ENCODE assay signal across 11 cellular contexts in genomic region chr19:36152886-36153525, GRCh38. TPM values are rescaled to one million over a fixed set of nuclear protein-coding genes. Genes with fewer than 3 reads are reported as not detected.
A peak's percentile ranks its signal among the peaks of the same experiment; 100 is the strongest.
DNase-seq lines count a peak whose midpoint lies in the region; ATAC-seq and TF ChIP-seq lines count a peak whose summit lies in the region.
"Had no signal": no experiment of that assay in that cellular context is flagged by ENCODE, and none has a peak within 500 bp of the region (broad histone marks: within the 10 kb centered on the region; RNA-seq: fewer than 3 reads in every experiment).

No MANE protein-coding gene starts in this region.

- H3K27me3 Mint-ChIP-seq in activated T-helper 17 cell treated with anti-CD3 and anti-CD28 coated beads, Interleukin-2, amount 50 U/mL, for 72 hours, result no peaks in the 10 kb centered on the region

- no peaks in the 10 kb centered on the region for H3K79me2 ChIP-seq in OCI-LY7 (ENCODE audit: insufficient read depth, low read depth, low read length)

- H3K4me3 ChIP-seq in foreskin fibroblast (ENCODE audit: low read depth in 1 of 2, low read length in 2 of 2) (peak overlapping the region; percentile 66 to 69), sigmoid colon (peak overlapping the region; percentile 41 to 79 (median 58)), OCI-LY7 (ENCODE audit: low read depth, low read length, poor library complexity, severe bottlenecking) (no peak overlapping the region)
- H3K4me3 ChIP-seq: cardiac muscle cell had no signal

- POLR2A ChIA-PET in GM10248 (lab: Yijun Ruan, JAX), result no interaction called here
- POLR2A ChIA-PET in OCI-LY7 (lab: Charles Lee), result no interaction called here

- H2AFZ ChIP-seq in OCI-LY7 (ENCODE audit: low read length), result no peak overlapping the region

- H3K9me3 ChIP-seq in sigmoid colon (no peaks in the 10 kb centered on the region), OCI-LY7 (ENCODE audit: low read length) (no peaks in the 10 kb centered on the region)

- TF ChIP-seq CTCF in foreskin fibroblast (IDR thresholded peaks at IDR 0.05; ENCODE audit: low read depth, low read length) (no peak), sigmoid colon (IDR thresholded peaks at IDR 0.05) (no peak), GM10248 (IDR thresholded peaks at IDR 0.05; ENCODE audit: control extremely low read depth, extremely low read depth, low read depth, missing control alignments) (no peak), OCI-LY7 (conservative IDR thresholded peaks at IDR 0.05; ENCODE audit: low read length) (no peak)

- H3K36me3 Mint-ChIP-seq in activated T-helper 17 cell treated with anti-CD3 and anti-CD28 coated beads, Interleukin-2, amount 50 U/mL, for 72 hours (ENCODE audit: low read depth), result peaks cover 34% of the 10 kb centered on the region

- peaks cover 0 to 27% (median 17%) of the 10 kb centered on the region in 4 donors for H3K36me3 ChIP-seq in sigmoid colon
- H3K36me3 ChIP-seq in OCI-LY7 (ENCODE audit: insufficient read depth, low read length), result peaks cover 28% of the 10 kb centered on the region; the same call in 1 of the 2 replicates

- CTCF ChIA-PET in GM10248 (lab: Yijun Ruan, JAX) (interaction anchor here (1.0 to 2.3 kb wide), 5 partner anchors 13 to 92 kb away, joined by 3 to 8 read pairs (median 3); partner anchors contain the start of gene CAPNS1), OCI-LY7 (lab: Charles Lee; ENCODE audit: unreplicated experiment) (no interaction called here)

- no peak overlapping the region for H3K4me2 ChIP-seq in OCI-LY7 (ENCODE audit: low read length)
- H3K4me2 ChIP-seq: KMS-11 had no signal

- no TSS peak for BruUV-seq in OCI-LY7 (replicated peaks; lab: Mats Ljungman, UMichigan)

- 86 to 91% methylated on average over 12 of the region's 12 CpGs for WGBS in sigmoid colon, 2 donors

- no peak overlapping the region for H3K4me3 Mint-ChIP-seq in activated T-helper 17 cell treated with anti-CD3 and anti-CD28 coated beads, Interleukin-2, amount 50 U/mL, for 72 hours

- no peaks in the 10 kb centered on the region for H3K27me3 ChIP-seq in sigmoid colon
- H3K27me3 ChIP-seq: cardiac muscle cell had no signal

- no peaks in the 10 kb centered on the region for H3K9me3 Mint-ChIP-seq in activated T-helper 17 cell treated with anti-CD3 and anti-CD28 coated beads, Interleukin-2, amount 50 U/mL, for 72 hours

- H3K4me1 Mint-ChIP-seq in activated T-helper 17 cell treated with anti-CD3 and anti-CD28 coated beads, Interleukin-2, amount 50 U/mL, for 72 hours, result peaks cover 10% of the 10 kb centered on the region

- peak; percentile 6 for DNase-seq in HCEC 1CT
- DNase-seq in foreskin fibroblast, result no peak
- DNase-seq in sigmoid colon, result no peak
- no peak for DNase-seq in GM10248 (ENCODE audit: extremely low spot score)
- DNase-seq in OCI-LY7 (ENCODE audit: low spot score), result no peak
- DNase-seq: NCI-H446, T-helper 1 cell had no signal

- intact Hi-C loops in sigmoid colon (cut with DNase I) (loop anchor here (1.0 kb wide), 1 partner anchor 13 kb away; the partner anchor contains the start of gene CAPNS1), OCI-LY7 (cut with micrococcal nuclease; ENCODE audit: unreplicated experiment) (no loop called here)

- H3K27ac ChIP-seq in sigmoid colon (peak overlapping the region; percentile 91 to 99 (median 93)), OCI-LY7 (ENCODE audit: low read depth, low read length, poor library complexity, severe bottlenecking) (no peak overlapping the region)
- H3K27ac ChIP-seq: cardiac muscle cell, KMS-11 had no signal

- no peak for TF ChIP-seq POLR2A in sigmoid colon (IDR thresholded peaks at IDR 0.05)

- no peaks in the 10 kb centered on the region for H4K20me1 ChIP-seq in OCI-LY7 (ENCODE audit: insufficient read depth, low read length)

- no peaks in the 10 kb centered on the region for H3K9me2 ChIP-seq in OCI-LY7 (ENCODE audit: insufficient read depth, low read length)

- peaks cover 0 to 31% (median 20%) of the 10 kb centered on the region in 4 donors for H3K4me1 ChIP-seq in sigmoid colon
- H3K4me1 ChIP-seq in OCI-LY7 (ENCODE audit: insufficient read depth, low read length, poor library complexity, severe bottlenecking), result no peaks in the 10 kb centered on the region

- no peak for ATAC-seq in activated T-helper 17 cell treated with anti-CD3 and anti-CD28 coated beads, Interleukin-2, amount 50 U/mL, for 72 hours (replicated peaks)

- no peak overlapping the region for H3K27ac Mint-ChIP-seq in activated T-helper 17 cell treated with anti-CD3 and anti-CD28 coated beads, Interleukin-2, amount 50 U/mL, for 72 hours

- TF ChIP-seq EP300 in sigmoid colon (IDR thresholded peaks at IDR 0.05), result no peak

RNA-seq across cellular contexts. Expression of gene COX7A1, which starts 0.8 kb away (rescaled TPM):
- 10 to 100 TPM; 43.0 to 88.5 (median 72.4) TPM for total RNA-seq in sigmoid colon
- polyA plus RNA-seq in sigmoid colon, result 10 to 100 TPM; 11.3 to 27.0 (median 11.4) TPM
- total RNA-seq in OCI-LY7 (2014; rRNA removed; shearing (Covaris generic)), result not detected in 2 replicates
- total RNA-seq in OCI-LY7 (2022), result not detected in 2 replicates
- not detected for total RNA-seq in activated T-helper 17 cell treated with anti-CD3 and anti-CD28 coated beads, Interleukin-2, amount 50 U/mL, for 72 hours
- total RNA-seq: cardiac muscle cell, osteocyte had no signal

RNA-seq across cellular contexts. Expression of gene CAPNS1, which starts 13.1 kb away (rescaled TPM):
- total RNA-seq in sigmoid colon (100 to 1,000 TPM; 101 to 116 (median 104) TPM), OCI-LY7 (2022) (337 and 339 TPM in 2 replicates)
- polyA plus RNA-seq in sigmoid colon, result 100 to 1,000 TPM; 656 to 938 (median 931) TPM
- 125 and 166 TPM in 2 replicates for total RNA-seq in OCI-LY7 (2014; rRNA removed; shearing (Covaris generic))
- total RNA-seq in activated T-helper 17 cell treated with anti-CD3 and anti-CD28 coated beads, Interleukin-2, amount 50 U/mL, for 72 hours, result 100 to 1,000 TPM; 259 to 374 TPM

RNA-seq across cellular contexts. Expression of gene TBCB, which starts 37.7 kb away (rescaled TPM):
- total RNA-seq in sigmoid colon (100 to 1,000 TPM; 109 to 162 (median 153) TPM), OCI-LY7 (2022) (133 and 136 TPM in 2 replicates)
- 100 to 1,000 TPM; 117 to 133 (median 125) TPM for polyA plus RNA-seq in sigmoid colon
- 198 and 200 TPM in 2 replicates for total RNA-seq in OCI-LY7 (2014; rRNA removed; shearing (Covaris generic))
- total RNA-seq in activated T-helper 17 cell treated with anti-CD3 and anti-CD28 coated beads, Interleukin-2, amount 50 U/mL, for 72 hours, result 100 to 1,000 TPM; 105 to 162 TPM

RNA-seq across cellular contexts. Expression of gene POLR2I, which starts 38.3 kb away (rescaled TPM):
- total RNA-seq in sigmoid colon (100 to 1,000 TPM in 1 of 4 donors, 10 to 100 TPM in 3; 39.9 to 118 (median 83.5) TPM), OCI-LY7 (2022) (76.0 and 78.6 TPM in 2 replicates)
- polyA plus RNA-seq in sigmoid colon, result 10 to 100 TPM; 46.7 to 96.1 (median 52.0) TPM
- total RNA-seq in OCI-LY7 (2014; rRNA removed; shearing (Covaris generic)), result 149 and 151 TPM in 2 replicates
- total RNA-seq in activated T-helper 17 cell treated with anti-CD3 and anti-CD28 coated beads, Interleukin-2, amount 50 U/mL, for 72 hours, result 10 to 100 TPM; 32.4 to 58.0 TPM

RNA-seq across cellular contexts. Expression of gene OVOL3, which starts 42.1 kb away (rescaled TPM):
- not detected for total RNA-seq in sigmoid colon
- polyA plus RNA-seq in sigmoid colon, result not detected
- not detected in 2 replicates for total RNA-seq in OCI-LY7 (2014; rRNA removed; shearing (Covaris generic))
- not detected in 2 replicates for total RNA-seq in OCI-LY7 (2022)
- total RNA-seq in activated T-helper 17 cell treated with anti-CD3 and anti-CD28 coated beads, Interleukin-2, amount 50 U/mL, for 72 hours, result not detected
- total RNA-seq: cardiac muscle cell, osteocyte had no signal
- polyA plus RNA-seq: cardiac muscle cell had no signal

Comparison
In these comparisons a context has a peak if more than half of its experiments do, and no peak if none do; other contexts are left out.
1. RNA of gene COX7A1, which starts 0.8 kb away (total RNA-seq): 43.0 to 88.5 TPM in sigmoid colon; not detected in OCI-LY7 and not detected in activated T-helper 17 cell treated with anti-CD3 and anti-CD28 coated beads, Interleukin-2, amount 50 U/mL, for 72 hours; every median in the first group is over 10 times any median in the second.